Comparison of ENCODE assay signal across 9 cellular contexts in genomic region chr20:61223121-61223520, GRCh38.
"Had no signal": no experiment of that assay in that cellular context is flagged by ENCODE, and none has a peak within 500 bp of the region (broad histone marks: within the 10 kb centered on the region; RNA-seq: fewer than 3 reads in every experiment).

No MANE protein-coding gene starts in this region.

- H3K4me1 ChIP-seq: HAP-1 had no signal

- DNase-seq: GM23248, GOT3, H7, H9, HCEC 1CT, HFFc6 had no signal

- H3K36me3 ChIP-seq: HAP-1 had no signal

- H3K4me2 ChIP-seq: GM23338 had no signal

- ATAC-seq: GM23338, HCT116 had no signal

- H3K9ac ChIP-seq: GM23248 had no signal

- H2AFZ ChIP-seq: GM23248, GM23338 had no signal

- H3K27ac ChIP-seq: GM23248 had no signal

- H3K4me3 ChIP-seq: GM23248, GM23338, HAP-1 had no signal

- H3K9me3 ChIP-seq: HAP-1 had no signal
